ENCODE assay signal across 17 cellular contexts in genomic region chr5:124136609-124137008, GRCh38.
"Had no signal": no experiment of that assay in that cellular context is flagged by ENCODE, and none has a peak within 500 bp of the region (broad histone marks: within the 10 kb centered on the region; RNA-seq: fewer than 3 reads in every experiment).

No MANE protein-coding gene starts in this region.

- H3K27me3 Mint-ChIP-seq: natural killer cell treated with Interleukin-12 subunit alpha and Interleukin-12 subunit beta and Interleukin-15 and Interleukin-18, amount 100 ng/mL, for 72 hours; progenitor cell of endocrine pancreas had no signal

- H3K27ac ChIP-seq: heart left ventricle, pancreas had no signal

- H3K4me3 ChIP-seq: heart left ventricle, lung, pancreas had no signal

- H3K27me3 ChIP-seq: heart left ventricle, pancreas had no signal

- H3K27ac Mint-ChIP-seq: natural killer cell treated with Interleukin-12 subunit alpha and Interleukin-12 subunit beta and Interleukin-15 and Interleukin-18, amount 100 ng/mL, for 72 hours; progenitor cell of endocrine pancreas had no signal

- H3K36me3 ChIP-seq: heart left ventricle, pancreas had no signal

- H3K4me3 Mint-ChIP-seq: natural killer cell treated with Interleukin-12 subunit alpha and Interleukin-12 subunit beta and Interleukin-15 and Interleukin-18, amount 100 ng/mL, for 72 hours had no signal

- H3K9me3 ChIP-seq: pancreas had no signal

- DNase-seq: effector memory CD4-positive, alpha-beta T cell; heart left ventricle; hippocampal formation; left colon; left ventricle myocardium superior; mesenchymal stem cell; midbrain; occipital lobe; pancreas; right cardiac atrium; small intestine; stimulated activated CD4-positive, alpha-beta T cell treated with anti-CD3 and anti-CD28 coated beads, Interleukin-12 subunit alpha, Interleukin-12 subunit beta, amount 100 ng/mL, for 4 hours; stimulated activated naive CD4-positive, alpha-beta T cell treated with Interleukin-2 at 50 U/mL for 16 hours; trophoblast cell had no signal

- H3K36me3 Mint-ChIP-seq: natural killer cell treated with Interleukin-12 subunit alpha and Interleukin-12 subunit beta and Interleukin-15 and Interleukin-18, amount 100 ng/mL, for 72 hours had no signal
